ENCODE assay signal across 8 cellular contexts in genomic region chr6:104325341-104326172, GRCh38.
DNase-seq lines count a peak whose midpoint lies in the region; ATAC-seq and TF ChIP-seq lines count a peak whose summit lies in the region.

No MANE protein-coding gene starts in this region.

- no peaks in the 10 kb centered on the region for H3K27me3 ChIP-seq in lung (ENCODE audit: control insufficient read depth, insufficient read depth)
- no peaks in the 10 kb centered on the region for H3K27me3 ChIP-seq in gastrocnemius medialis

- DNase-seq in NCI-H1694 treated with DMSO at 0.1 percent for 48 hours (lab: John Stamatoyannopoulos, UW) = peak; percentile 13
- DNase-seq in astrocyte of the cerebellum (ENCODE audit: low read depth) = no peak
- DNase-seq in lung (ENCODE audit: low spot score) = no peak
- DNase-seq in gastrocnemius medialis = no peak
- no peak for DNase-seq in germinal center (ENCODE audit: low spot score)
- no peak for DNase-seq in middle frontal gyrus (ENCODE audit: extremely low spot score, low spot score)

- H3K36me3 ChIP-seq in lung (ENCODE audit: control insufficient read depth in 2 of 2, insufficient read depth in 2 of 2, low read length in 2 of 2) (no peaks in the 10 kb centered on the region), gastrocnemius medialis (no peaks in the 10 kb centered on the region)

- peak; percentile 85 for TF ChIP-seq CTCF in 22Rv1 (IDR thresholded peaks at IDR 0.05)
- TF ChIP-seq CTCF in GM12875 (IDR thresholded peaks at IDR 0.05; ENCODE audit: borderline replicate concordance, insufficient read depth, low read depth, low read length) = peak; percentile 43; the same call in 1 of the 2 replicates
- TF ChIP-seq CTCF in astrocyte of the cerebellum (IDR thresholded peaks at IDR 0.05; ENCODE audit: low read depth, low read length, missing control alignments) = peak; percentile 74
- no peak for TF ChIP-seq CTCF in lung (IDR thresholded peaks at IDR 0.05; ENCODE audit: control extremely low read depth, extremely low read depth)
- TF ChIP-seq CTCF in gastrocnemius medialis (IDR thresholded peaks at IDR 0.05 in 4 of 5, conservative IDR thresholded peaks at IDR 0.05 in 1 of 5) = peak in 1 of 5 experiments; percentile 22

- ATAC-seq in lung (ENCODE audit: insufficient read depth, low FRiP score) (peak; percentile 31), gastrocnemius medialis (no peak)

- H3K4me3 ChIP-seq in GM12875 (ENCODE audit: low read depth, low read length) (no peak overlapping the region), astrocyte of the cerebellum (ENCODE audit: low read depth, low read length) (no peak overlapping the region), lung (no peak overlapping the region), gastrocnemius medialis (no peak overlapping the region)

- no peak for TF ChIP-seq POLR2A in gastrocnemius medialis (IDR thresholded peaks at IDR 0.05)

- in situ Hi-C loops in astrocyte of the cerebellum (cut with HindIII; ENCODE audit: low sequenced_read_pairs) (no loop called here), gastrocnemius medialis (cut with MboI; ENCODE audit: low sequenced_read_pairs in 4 of 4) (no loop called here)

- H3K27ac ChIP-seq in 22Rv1 = no peak overlapping the region
- no peak overlapping the region for H3K27ac ChIP-seq in lung (ENCODE audit: low read depth in 1 of 2, low read length in 1 of 2)
- no peak overlapping the region for H3K27ac ChIP-seq in gastrocnemius medialis

- WGBS in lung, 2 donors = 22 to 29% methylated on average over 9 of the region's 9 CpGs

- H3K9me3 ChIP-seq in lung (ENCODE audit: control insufficient read depth in 2 of 2, insufficient read depth in 1 of 2, low read length in 1 of 2) (no peaks in the 10 kb centered on the region), gastrocnemius medialis (no peaks in the 10 kb centered on the region)

- H3K4me1 ChIP-seq in lung (ENCODE audit: control insufficient read depth in 2 of 2, insufficient read depth in 2 of 2, low read length in 2 of 2) (no peaks in the 10 kb centered on the region), gastrocnemius medialis (no peaks in the 10 kb centered on the region)

- intact Hi-C loops in gastrocnemius medialis (cut with DNase I; ENCODE audit: low total_unique reads) = no loop called here
